Comparison of ENCODE assay signal across 27 cellular contexts in genomic region chr4:148654131-148654530, GRCh38.
"Had no signal": no experiment of that assay in that cellular context is flagged by ENCODE, and none has a peak within 500 bp of the region (broad histone marks: within the 10 kb centered on the region; RNA-seq: fewer than 3 reads in every experiment).

No MANE protein-coding gene starts in this region.

- H3K9me3 Mint-ChIP-seq: stimulated activated effector memory CD8-positive, alpha-beta T cell treated with anti-CD3 and anti-CD28 coated beads, Interleukin-12 subunit alpha, Interleukin-12 subunit beta, amount 100 ng/mL, for 72 hours; stimulated activated memory B cell treated with anti-CD40 and anti-IgM and Interleukin-4, amounts not matched to agents 10 μg/mL and 1 μg/mL and 100 μg/mL, for 72 hours; stimulated activated naive B cell treated with anti-CD40 and anti-IgM and Interleukin-4, amounts not matched to agents 10 μg/mL and 1 μg/mL and 100 μg/mL, for 72 hours; stimulated activated naive CD8-positive, alpha-beta T cell treated with anti-CD3 and anti-CD28 coated beads, Interleukin-15, amount 100 ng/mL, for 72 hours; stimulated activated naive CD8-positive, alpha-beta T cell treated with anti-CD3 and anti-CD28 coated beads, Interleukin-15, Interleukin-2, amounts not matched to agents 100 ng/mL and 50 ng/mL, for 24 hours; type B pancreatic cell had no signal

- H3K4me1 Mint-ChIP-seq: stimulated activated effector memory CD8-positive, alpha-beta T cell treated with anti-CD3 and anti-CD28 coated beads, Interleukin-12 subunit alpha, Interleukin-12 subunit beta, amount 100 ng/mL, for 72 hours; stimulated activated memory B cell treated with anti-CD40 and anti-IgM and Interleukin-4, amounts not matched to agents 10 μg/mL and 1 μg/mL and 100 μg/mL, for 72 hours; stimulated activated naive B cell treated with anti-CD40 and anti-IgM and Interleukin-4, amounts not matched to agents 10 μg/mL and 1 μg/mL and 100 μg/mL, for 72 hours had no signal

- H3K4me3 ChIP-seq: stomach, suprapubic skin, testis, thoracic aorta, thyroid gland, tibial artery, tibial nerve, transverse colon, upper lobe of left lung, upper lobe of right lung, uterus, vagina had no signal

- H3K4me3 Mint-ChIP-seq: stimulated activated effector memory CD8-positive, alpha-beta T cell treated with anti-CD3 and anti-CD28 coated beads, Interleukin-12 subunit alpha, Interleukin-12 subunit beta, amount 100 ng/mL, for 72 hours; stimulated activated memory B cell treated with anti-CD40 and anti-IgM and Interleukin-4, amounts not matched to agents 10 μg/mL and 1 μg/mL and 100 μg/mL, for 72 hours; stimulated activated naive B cell treated with anti-CD40 and anti-IgM and Interleukin-4, amounts not matched to agents 10 μg/mL and 1 μg/mL and 100 μg/mL, for 72 hours; stimulated activated naive CD8-positive, alpha-beta T cell treated with anti-CD3 and anti-CD28 coated beads, Interleukin-15, amount 100 ng/mL, for 72 hours; stimulated activated naive CD8-positive, alpha-beta T cell treated with anti-CD3 and anti-CD28 coated beads, Interleukin-15, Interleukin-2, amounts not matched to agents 100 ng/mL and 50 ng/mL, for 24 hours; type B pancreatic cell had no signal

- DNase-seq: stimulated activated CD4-positive, alpha-beta T cell treated with anti-CD3 and anti-CD28 coated beads, Interleukin-2, amount 100 ng/mL, for 48 hours; stimulated activated CD4-positive, alpha-beta T cell treated with anti-CD3 and anti-CD28 coated beads, Interleukin-4, amount 100 ng/mL, for 1 hour; stimulated activated CD4-positive, alpha-beta T cell treated with anti-CD3 and anti-CD28 coated beads, Interleukin-4, amount 100 ng/mL, for 24 hours; stimulated activated CD4-positive, alpha-beta T cell treated with anti-CD3 and anti-CD28 coated beads, Interleukin-4, amount 100 ng/mL, for 4 hours; stimulated activated CD8-positive, alpha-beta memory T cell treated with anti-CD3 and anti-CD28 coated beads, Interleukin-4, amount 100 ng/mL, for 48 hours; stimulated activated naive B cell treated with anti-CD40 and anti-IgM and Interleukin-4, amounts not matched to agents 10 μg/mL and 1 μg/mL and 100 μg/mL, for 72 hours; stimulated activated naive CD4-positive, alpha-beta T cell; stimulated activated naive CD4-positive, alpha-beta T cell treated with Interleukin-2 at 50 U/mL for 16 hours; stimulated activated naive CD8-positive, alpha-beta T cell treated with anti-CD3 and anti-CD28 coated beads, Interleukin-15, amount 100 ng/mL, for 72 hours; stimulated activated naive CD8-positive, alpha-beta T cell treated with anti-CD3 and anti-CD28 coated beads, Interleukin-15, Interleukin-2, amounts not matched to agents 100 U/mL and 50 U/mL, for 24 hours; stomach; substantia nigra; testis; thyroid gland; tibial artery; transverse colon; upper lobe of left lung; upper lobe of right lung; uterus had no signal

- H3K4me1 ChIP-seq: suprapubic skin, testis, tibial artery, tibial nerve, transverse colon, upper lobe of left lung, upper lobe of right lung, uterus, vagina had no signal

- H3K27ac ChIP-seq: stomach, suprapubic skin, testis, thoracic aorta, thyroid gland, tibial artery, tibial nerve, transverse colon, upper lobe of left lung, upper lobe of right lung, uterus, vagina had no signal

- H3K27ac Mint-ChIP-seq: stimulated activated effector memory CD8-positive, alpha-beta T cell treated with anti-CD3 and anti-CD28 coated beads, Interleukin-12 subunit alpha, Interleukin-12 subunit beta, amount 100 ng/mL, for 72 hours; stimulated activated memory B cell treated with anti-CD40 and anti-IgM and Interleukin-4, amounts not matched to agents 10 μg/mL and 1 μg/mL and 100 μg/mL, for 72 hours; stimulated activated naive B cell treated with anti-CD40 and anti-IgM and Interleukin-4, amounts not matched to agents 10 μg/mL and 1 μg/mL and 100 μg/mL, for 72 hours; stimulated activated naive CD8-positive, alpha-beta T cell treated with anti-CD3 and anti-CD28 coated beads, Interleukin-15, amount 100 ng/mL, for 72 hours; stimulated activated naive CD8-positive, alpha-beta T cell treated with anti-CD3 and anti-CD28 coated beads, Interleukin-15, Interleukin-2, amounts not matched to agents 100 ng/mL and 50 ng/mL, for 24 hours; type B pancreatic cell had no signal

- H3K36me3 ChIP-seq: stomach, suprapubic skin, thoracic aorta, thyroid gland, tibial artery, tibial nerve, transverse colon, upper lobe of left lung, upper lobe of right lung, uterus, vagina had no signal

- H3K9me3 ChIP-seq: stomach, suprapubic skin, testis, thoracic aorta, thyroid gland, tibial artery, tibial nerve, transverse colon, upper lobe of left lung, upper lobe of right lung, uterus, vagina had no signal

- ATAC-seq: stimulated activated effector memory CD8-positive, alpha-beta T cell treated with anti-CD3 and anti-CD28 coated beads, Interleukin-12 subunit alpha, Interleukin-12 subunit beta, amount 100 ng/mL, for 72 hours; stimulated activated memory B cell treated with anti-CD40 and anti-IgM and Interleukin-4, amounts not matched to agents 10 μg/mL and 1 μg/mL and 100 μg/mL, for 72 hours; stimulated activated naive B cell treated with anti-CD40 and anti-IgM and Interleukin-4, amounts not matched to agents 10 μg/mL and 1 μg/mL and 100 μg/mL, for 72 hours; stimulated activated naive CD8-positive, alpha-beta T cell treated with anti-CD3 and anti-CD28 coated beads, Interleukin-15, amount 100 ng/mL, for 72 hours; stimulated activated naive CD8-positive, alpha-beta T cell treated with anti-CD3 and anti-CD28 coated beads, Interleukin-15, Interleukin-2, amounts not matched to agents 100 U/mL and 50 U/mL, for 24 hours; upper lobe of right lung had no signal

- H3K36me3 Mint-ChIP-seq: stimulated activated effector memory CD8-positive, alpha-beta T cell treated with anti-CD3 and anti-CD28 coated beads, Interleukin-12 subunit alpha, Interleukin-12 subunit beta, amount 100 ng/mL, for 72 hours; stimulated activated memory B cell treated with anti-CD40 and anti-IgM and Interleukin-4, amounts not matched to agents 10 μg/mL and 1 μg/mL and 100 μg/mL, for 72 hours; stimulated activated naive B cell treated with anti-CD40 and anti-IgM and Interleukin-4, amounts not matched to agents 10 μg/mL and 1 μg/mL and 100 μg/mL, for 72 hours; type B pancreatic cell had no signal

- H3K27me3 Mint-ChIP-seq: stimulated activated memory B cell treated with anti-CD40 and anti-IgM and Interleukin-4, amounts not matched to agents 10 μg/mL and 1 μg/mL and 100 μg/mL, for 72 hours; stimulated activated naive B cell treated with anti-CD40 and anti-IgM and Interleukin-4, amounts not matched to agents 10 μg/mL and 1 μg/mL and 100 μg/mL, for 72 hours; stimulated activated naive CD8-positive, alpha-beta T cell treated with anti-CD3 and anti-CD28 coated beads, Interleukin-15, amount 100 ng/mL, for 72 hours; stimulated activated naive CD8-positive, alpha-beta T cell treated with anti-CD3 and anti-CD28 coated beads, Interleukin-15, Interleukin-2, amounts not matched to agents 100 ng/mL and 50 ng/mL, for 24 hours; type B pancreatic cell had no signal

- H3K27me3 ChIP-seq: stomach, suprapubic skin, testis, thyroid gland, tibial artery, tibial nerve, transverse colon, upper lobe of left lung, upper lobe of right lung, uterus, vagina had no signal
